8 cellular contexts compared by ENCODE assay signal in the genomic region with DNA sequence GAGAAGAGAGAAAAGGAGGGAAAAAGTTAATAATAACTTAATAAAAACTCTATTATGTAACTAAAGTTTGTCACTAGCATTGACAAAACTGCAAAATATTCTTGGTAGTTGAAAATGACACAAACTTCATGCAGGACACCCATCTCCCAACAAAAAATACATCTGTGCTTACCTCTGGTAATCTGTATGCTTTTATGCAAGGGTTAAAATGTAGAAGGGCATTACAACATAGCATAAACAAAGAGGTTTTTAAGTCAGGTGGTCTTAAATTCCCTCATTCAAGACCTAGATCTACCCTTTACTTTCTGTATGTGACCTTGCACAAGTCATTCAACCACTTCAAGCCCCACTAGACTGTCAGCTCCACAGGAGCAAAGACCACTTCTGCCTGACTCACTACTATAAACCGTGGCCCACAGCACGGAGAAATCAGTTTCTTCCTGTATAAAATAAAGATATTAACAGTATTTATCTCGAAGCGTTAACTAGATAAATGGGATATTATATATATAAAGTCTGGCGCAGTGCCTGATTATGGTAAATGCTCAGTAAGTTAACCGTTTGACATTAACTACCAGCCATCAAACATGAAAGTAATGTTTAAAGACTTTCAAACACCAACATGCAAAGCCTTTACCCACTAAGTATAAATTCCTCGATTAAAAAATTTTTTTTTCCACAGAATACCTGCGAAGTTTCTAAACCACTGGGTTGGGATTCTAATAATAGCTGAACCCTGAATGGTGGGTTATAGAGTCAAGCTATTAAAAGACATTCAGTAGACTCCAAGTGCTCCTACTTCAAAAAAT. TPM values are rescaled to one million over a fixed set of nuclear protein-coding genes. Genes with fewer than 3 reads are reported as not detected.
DNase-seq lines count a peak whose midpoint lies in the region; ATAC-seq and TF ChIP-seq lines count a peak whose summit lies in the region.

No MANE protein-coding gene starts in this region.

- H3K4me1 ChIP-seq in heart right ventricle (peaks cover 0 to 41% (median 25%) of the 10 kb centered on the region in 9 donors), iPS-18a (ENCODE audit: control insufficient read depth, low read depth, low read length) (peaks cover 9% of the 10 kb centered on the region), foreskin keratinocyte (peaks cover 5% of the 10 kb centered on the region)

- peak overlapping the region; percentile 30 for H3K9ac ChIP-seq in iPS-18a (ENCODE audit: low read length)

- H3K27ac ChIP-seq in heart right ventricle (peak overlapping the region; percentile 91 to 100 (median 100)), iPS-18a (ENCODE audit: low read length) (no peak overlapping the region), foreskin keratinocyte (no peak overlapping the region)

- TF ChIP-seq CTCF in heart right ventricle (IDR thresholded peaks at IDR 0.05) = no peak
- TF ChIP-seq CTCF in foreskin keratinocyte (conservative IDR thresholded peaks at IDR 0.05) = no peak

- H3K4me3 Mint-ChIP-seq in activated T-helper 1 cell treated with anti-CD3 and anti-CD28 coated beads, Interleukin-12 subunit alpha, Interleukin-12 subunit beta, Interleukin-2, Interleukin-4 antibody, amounts not matched to agents 30 ng/mL and 10 ng/mL and 1 ng/mL, durations not matched to agents 14 hours and 24 hours and 36 hours = peak overlapping the region; percentile 87
- H3K4me3 Mint-ChIP-seq in stimulated activated naive CD8-positive, alpha-beta T cell treated with anti-CD3 and anti-CD28 coated beads, Interleukin-15, amount 100 ng/mL, for 72 hours = peak overlapping the region; percentile 96 to 99

- peaks cover 0 to 24% (median 11%) of the 10 kb centered on the region in 11 donors for H3K9me3 ChIP-seq in heart right ventricle
- H3K9me3 ChIP-seq in iPS-18a (ENCODE audit: control insufficient read depth, low read depth, low read length) = no peaks in the 10 kb centered on the region

- DNase-seq in heart right ventricle (no peak), Right ventricle myocardium superior (no peak), foreskin keratinocyte (no peak), NCI-H345 (lab: John Stamatoyannopoulos, UW) (no peak)
- no peak for DNase-seq in activated T-helper 1 cell treated with anti-CD3 and anti-CD28 coated beads, Interleukin-12 subunit alpha, Interleukin-12 subunit beta, Interleukin-2, Interleukin-4 antibody, amounts not matched to agents 30 ng/mL and 10 ng/mL and 1 ng/mL, durations not matched to agents 14 hours and 24 hours and 36 hours (ENCODE audit: low spot score)
- no peak for DNase-seq in stimulated activated naive CD8-positive, alpha-beta T cell treated with anti-CD3 and anti-CD28 coated beads, Interleukin-15, amount 100 ng/mL, for 72 hours

- H3K27ac Mint-ChIP-seq in activated T-helper 1 cell treated with anti-CD3 and anti-CD28 coated beads, Interleukin-12 subunit alpha, Interleukin-12 subunit beta, Interleukin-2, Interleukin-4 antibody, amounts not matched to agents 30 ng/mL and 10 ng/mL and 1 ng/mL, durations not matched to agents 14 hours and 24 hours and 36 hours = peak overlapping the region; percentile 95
- H3K27ac Mint-ChIP-seq in stimulated activated naive CD8-positive, alpha-beta T cell treated with anti-CD3 and anti-CD28 coated beads, Interleukin-15, amount 100 ng/mL, for 72 hours = peak overlapping the region; percentile 99 to 100

- WGBS in heart right ventricle, 2 donors = 9 to 11% methylated on average over 8 of the region's 8 CpGs

- H3K36me3 Mint-ChIP-seq in activated T-helper 1 cell treated with anti-CD3 and anti-CD28 coated beads, Interleukin-12 subunit alpha, Interleukin-12 subunit beta, Interleukin-2, Interleukin-4 antibody, amounts not matched to agents 30 ng/mL and 10 ng/mL and 1 ng/mL, durations not matched to agents 14 hours and 24 hours and 36 hours (ENCODE audit: low read depth) = peaks cover 11% of the 10 kb centered on the region

- peaks cover 2% of the 10 kb centered on the region for H3K27me3 Mint-ChIP-seq in activated T-helper 1 cell treated with anti-CD3 and anti-CD28 coated beads, Interleukin-12 subunit alpha, Interleukin-12 subunit beta, Interleukin-2, Interleukin-4 antibody, amounts not matched to agents 30 ng/mL and 10 ng/mL and 1 ng/mL, durations not matched to agents 14 hours and 24 hours and 36 hours (ENCODE audit: insufficient read depth)
- no peaks in the 10 kb centered on the region for H3K27me3 Mint-ChIP-seq in stimulated activated naive CD8-positive, alpha-beta T cell treated with anti-CD3 and anti-CD28 coated beads, Interleukin-15, amount 100 ng/mL, for 72 hours

- ATAC-seq in heart right ventricle = no peak
- ATAC-seq in Right ventricle myocardium superior (ENCODE audit: poor library complexity) = no peak
- ATAC-seq in stimulated activated naive CD8-positive, alpha-beta T cell treated with anti-CD3 and anti-CD28 coated beads, Interleukin-15, amount 100 ng/mL, for 72 hours = no peak
- ATAC-seq in foreskin keratinocyte = no peak
- no peak for ATAC-seq in GM18511 (IDR thresholded peaks at IDR 0.05; ENCODE audit: unreplicated experiment)

- H3K27me3 ChIP-seq in heart right ventricle = no peaks in the 10 kb centered on the region
- H3K27me3 ChIP-seq in iPS-18a (ENCODE audit: control insufficient read depth, insufficient read depth, low read length) = no peaks in the 10 kb centered on the region
- no peaks in the 10 kb centered on the region for H3K27me3 ChIP-seq in foreskin keratinocyte

- peaks cover 23% of the 10 kb centered on the region for H3K9me3 Mint-ChIP-seq in activated T-helper 1 cell treated with anti-CD3 and anti-CD28 coated beads, Interleukin-12 subunit alpha, Interleukin-12 subunit beta, Interleukin-2, Interleukin-4 antibody, amounts not matched to agents 30 ng/mL and 10 ng/mL and 1 ng/mL, durations not matched to agents 14 hours and 24 hours and 36 hours
- peaks cover 16 to 20% of the 10 kb centered on the region in 2 donors for H3K9me3 Mint-ChIP-seq in stimulated activated naive CD8-positive, alpha-beta T cell treated with anti-CD3 and anti-CD28 coated beads, Interleukin-15, amount 100 ng/mL, for 72 hours

- H3K36me3 ChIP-seq in heart right ventricle (no peaks in the 10 kb centered on the region), iPS-18a (ENCODE audit: control insufficient read depth, low read depth, low read length) (no peaks in the 10 kb centered on the region)

- intact Hi-C loops in heart right ventricle (cut with DNase I) (no loop called here), Right ventricle myocardium superior (cut with DNase I) (no loop called here)
- intact Hi-C loops in activated T-helper 1 cell treated with anti-CD3 and anti-CD28 coated beads, Interleukin-12 subunit alpha, Interleukin-12 subunit beta, Interleukin-2, Interleukin-4 antibody, amounts not matched to agents 30 ng/mL and 10 ng/mL and 1 ng/mL, durations not matched to agents 14 hours and 24 hours and 36 hours (cut with micrococcal nuclease) = loop anchor here (1.0 to 10.0 kb wide), 6 partner anchors 120 to 1707 kb away; a partner anchor contains a TSS

- H3K4me1 Mint-ChIP-seq in activated T-helper 1 cell treated with anti-CD3 and anti-CD28 coated beads, Interleukin-12 subunit alpha, Interleukin-12 subunit beta, Interleukin-2, Interleukin-4 antibody, amounts not matched to agents 30 ng/mL and 10 ng/mL and 1 ng/mL, durations not matched to agents 14 hours and 24 hours and 36 hours (ENCODE audit: low read depth) = peaks cover 34% of the 10 kb centered on the region
- peaks cover 23% of the 10 kb centered on the region for H3K4me1 Mint-ChIP-seq in stimulated activated naive CD8-positive, alpha-beta T cell treated with anti-CD3 and anti-CD28 coated beads, Interleukin-15, amount 100 ng/mL, for 72 hours

- H3K4me3 ChIP-seq in heart right ventricle = peak overlapping the region; percentile 84 to 99 (median 92)
- peak overlapping the region; percentile 71 for H3K4me3 ChIP-seq in iPS-18a (ENCODE audit: low read length)

RNA-seq across cellular contexts. Expression of a gene that starts 2.0 kb away (rescaled TPM):
- total RNA-seq in heart right ventricle (10 to 100 TPM; 34.5 to 47.4 (median 41.6) TPM), Right ventricle myocardium superior (44.0 TPM), foreskin keratinocyte (6.3 and 8.0 TPM in 2 replicates)
- polyA plus RNA-seq in heart right ventricle (1 to 10 TPM; 5.9 to 8.6 TPM), foreskin keratinocyte (1.8 and 2.0 TPM in 2 replicates)
- total RNA-seq in activated T-helper 1 cell treated with anti-CD3 and anti-CD28 coated beads, Interleukin-12 subunit alpha, Interleukin-12 subunit beta, Interleukin-2, Interleukin-4 antibody, amounts not matched to agents 30 ng/mL and 10 ng/mL and 1 ng/mL, durations not matched to agents 14 hours and 24 hours and 36 hours = 8.2 and 12.2 TPM in 2 replicates

Comparison
In these comparisons a context has a peak if more than half of its experiments do, and no peak if none do; other contexts are left out.
1. H3K27ac ChIP-seq: peak in heart right ventricle (10 of 10); none in iPS-18a (single experiment) and foreskin keratinocyte (single experiment).